In genomic region chr13:79222427-79223205, GRCh38 we compare ENCODE assay signal across 19 cellular contexts.
DNase-seq lines count a peak whose midpoint lies in the region; ATAC-seq, FAIRE-seq and TF ChIP-seq lines count a peak whose summit lies in the region.
"Had no signal": no experiment of that assay in that cellular context is flagged by ENCODE, and none has a peak within 500 bp of the region (broad histone marks: within the 10 kb centered on the region; RNA-seq: fewer than 3 reads in every experiment).

No MANE protein-coding gene starts in this region.

- H3K27me3 ChIP-seq in bronchial epithelial cell (ENCODE audit: control insufficient read depth, insufficient read depth, low read length) = no peaks in the 10 kb centered on the region

- intact Hi-C loops in left colon (cut with DNase I, micrococcal nuclease) = no loop called here
- intact Hi-C loops in activated CD4-positive, alpha-beta T cell treated with anti-CD3 and anti-CD28 coated beads, Interleukin-2, amount 10 ng/mL, durations not matched to agents 24 days and 14 days (cut with micrococcal nuclease) = no loop called here

- no peak overlapping the region for H3K4me3 Mint-ChIP-seq in activated CD4-positive, alpha-beta T cell treated with anti-CD3 and anti-CD28 coated beads, Interleukin-2, amount 10 ng/mL, durations not matched to agents 24 days and 14 days
- H3K4me3 Mint-ChIP-seq: CD4-positive, alpha-beta memory T cell had no signal

- H3K27me3 Mint-ChIP-seq in activated CD4-positive, alpha-beta T cell treated with anti-CD3 and anti-CD28 coated beads, Interleukin-2, amount 10 ng/mL, durations not matched to agents 24 days and 14 days = peaks cover 27% of the 10 kb centered on the region

- no peaks in the 10 kb centered on the region for H3K36me3 ChIP-seq in bronchial epithelial cell (ENCODE audit: control insufficient read depth, insufficient read depth, low read length)
- H3K36me3 ChIP-seq: HAP-1 had no signal

- H3K36me3 Mint-ChIP-seq in activated CD4-positive, alpha-beta T cell treated with anti-CD3 and anti-CD28 coated beads, Interleukin-2, amount 10 ng/mL, durations not matched to agents 24 days and 14 days (ENCODE audit: low read depth) = no peaks in the 10 kb centered on the region

- no peak for FAIRE-seq in bronchial epithelial cell (lab: Jason Lieb, UNC)
- FAIRE-seq: GM12878, H54 had no signal

- TF ChIP-seq CTCF in bronchial epithelial cell (IDR thresholded peaks at IDR 0.05; ENCODE audit: insufficient read depth, low read length, severe bottlenecking) = no peak

- no peaks in the 10 kb centered on the region for H3K4me1 Mint-ChIP-seq in activated CD4-positive, alpha-beta T cell treated with anti-CD3 and anti-CD28 coated beads, Interleukin-2, amount 10 ng/mL, durations not matched to agents 24 days and 14 days
- H3K4me1 Mint-ChIP-seq: CD4-positive, alpha-beta memory T cell had no signal

- ATAC-seq in left colon (peak; percentile 53), GM21381 (IDR thresholded peaks at IDR 0.05; ENCODE audit: unreplicated experiment) (no peak)
- ATAC-seq: GM12878 had no signal

- H3K27ac ChIP-seq in epithelial cell of prostate = peak overlapping the region; percentile 18

- no peak overlapping the region for H3K27ac Mint-ChIP-seq in activated CD4-positive, alpha-beta T cell treated with anti-CD3 and anti-CD28 coated beads, Interleukin-2, amount 10 ng/mL, durations not matched to agents 24 days and 14 days
- H3K27ac Mint-ChIP-seq: CD4-positive, alpha-beta memory T cell had no signal

- DNase-seq in NCI-H82 (lab: John Stamatoyannopoulos, UW) (peak; percentile 76), bronchial epithelial cell (ENCODE audit: low read depth) (peak; percentile 90), epithelial cell of prostate (ENCODE audit: low read depth, low spot score) (no peak), left colon (no peak), HT-29 (ENCODE audit: low spot score) (no peak), EL (no peak)
- no peak for DNase-seq in activated CD4-positive, alpha-beta T cell treated with anti-CD3 and anti-CD28 coated beads, Interleukin-2, amount 10 ng/mL, durations not matched to agents 24 days and 14 days
- DNase-seq: C1 segment of cervical spinal cord; Calu3; CD4-positive, alpha-beta memory T cell; COR-L47; DMS53; DMS79 treated with DMSO at 0.1 percent for 48 hours; GDM1; GOT3 had no signal

- H3K4me3 ChIP-seq in bronchial epithelial cell (ENCODE audit: low read depth, low read length) = no peak overlapping the region
- H3K4me3 ChIP-seq: GM12878, HAP-1 had no signal

- H3K9me3 Mint-ChIP-seq in activated CD4-positive, alpha-beta T cell treated with anti-CD3 and anti-CD28 coated beads, Interleukin-2, amount 10 ng/mL, durations not matched to agents 24 days and 14 days = no peaks in the 10 kb centered on the region

Comparison
In these comparisons a context has a peak if more than half of its experiments do, and no peak if none do; other contexts are left out.
1. DNase-seq: peak in NCI-H82 (single experiment) and bronchial epithelial cell (single experiment); none in epithelial cell of prostate (single experiment), left colon (0 of 2), HT-29 (single experiment), EL (single experiment) and activated CD4-positive, alpha-beta T cell treated with anti-CD3 and anti-CD28 coated beads, Interleukin-2, amount 10 ng/mL, durations not matched to agents 24 days and 14 days (single experiment).